In genomic region chr13:75617230-75617629, GRCh38 we compare ENCODE assay signal across 3 cellular contexts.
TF ChIP-seq lines count a peak whose summit lies in the region.

No MANE protein-coding gene starts in this region.

TF ChIP-seq in HepG2, 621 proteins besides CTCF, POLR2A, EP300 and RAD21:
- TF ChIP-seq MXI1 (IDR thresholded peaks at IDR 0.05; ENCODE audit: borderline replicate concordance, low read depth, low read length) (no peak), MEF2D (CRISPR knock-in tag; IDR thresholded peaks at IDR 0.05) (no peak), HOMEZ (CRISPR knock-in tag; IDR thresholded peaks at IDR 0.05; ENCODE audit: low read depth) (no peak), CAMTA2 (CRISPR knock-in tag; IDR thresholded peaks at IDR 0.05; ENCODE audit: borderline replicate concordance) (no peak), KAT7 (CRISPR knock-in tag; IDR thresholded peaks at IDR 0.05; ENCODE audit: borderline replicate concordance) (no peak), KDM3A (CRISPR knock-in tag; IDR thresholded peaks at IDR 0.05; ENCODE audit: low read depth) (no peak), HCFC1 (IDR thresholded peaks at IDR 0.05; ENCODE audit: low read depth, low read length) (no peak), SIN3B (IDR thresholded peaks at IDR 0.05; ENCODE audit: low read length) (no peak), ZNF274 (CRISPR knock-in tag; IDR thresholded peaks at IDR 0.05) (no peak), ZBTB14 (CRISPR knock-in tag; IDR thresholded peaks at IDR 0.05) (no peak), DNMT3B (CRISPR knock-in tag; conservative IDR thresholded peaks at IDR 0.05) (no peak)
TF ChIP-seq in HepG2: peak in this region for 0.

TF ChIP-seq in HEK293, 187 proteins besides CTCF, POLR2A, EP300 and RAD21:
- TF ChIP-seq ZNF23 (tag by site-specific recombination; IDR thresholded peaks at IDR 0.05; ENCODE audit: borderline replicate concordance) (no peak), SCRT1 (tag by site-specific recombination; IDR thresholded peaks at IDR 0.05; ENCODE audit: borderline replicate concordance) (peak; percentile 69), OVOL3 (tag by site-specific recombination; IDR thresholded peaks at IDR 0.05) (no peak), SCRT2 (tag by site-specific recombination; IDR thresholded peaks at IDR 0.05) (peak; percentile 86)

TF ChIP-seq in IMR-90, 13 proteins besides CTCF, POLR2A, EP300 and RAD21:
- no peak for TF ChIP-seq USF2 (IDR thresholded peaks at IDR 0.05; ENCODE audit: low read depth, low read length)
